20 cellular contexts compared by ENCODE assay signal in the genomic region with DNA sequence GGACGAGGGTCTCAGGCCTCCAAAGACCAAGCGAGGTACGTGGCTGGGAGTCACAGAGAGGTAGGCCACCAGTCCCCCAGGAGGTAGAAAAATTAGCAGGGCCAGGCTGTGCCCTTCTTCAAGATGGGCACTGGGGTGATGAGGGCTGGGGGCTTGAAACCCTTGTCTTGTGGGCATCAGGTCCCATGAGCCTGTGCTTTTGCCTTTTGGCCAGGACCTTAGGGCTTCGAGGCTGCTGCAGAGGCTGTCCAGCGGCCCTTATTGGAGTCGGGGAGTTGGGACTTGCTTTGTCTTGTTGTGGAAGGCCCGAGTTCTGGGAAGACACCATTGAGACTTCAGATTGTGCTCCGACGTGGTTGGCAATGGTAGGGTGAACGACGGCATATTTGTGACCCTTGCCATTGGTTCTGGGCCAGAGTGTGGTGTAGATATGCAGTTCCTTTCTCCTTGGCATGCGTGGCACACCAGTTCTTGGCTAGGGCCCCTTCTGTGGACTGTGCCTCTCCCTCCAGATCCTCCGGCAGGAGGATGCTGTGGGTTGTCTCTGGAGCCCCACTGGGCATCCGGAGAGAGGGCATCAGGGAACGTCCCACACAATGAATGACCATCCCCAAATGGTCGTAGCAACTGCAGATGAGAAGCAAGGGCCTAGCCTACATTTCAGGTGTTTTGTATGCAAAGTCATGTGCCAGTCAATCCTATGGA. TPM values are rescaled to one million over a fixed set of nuclear protein-coding genes. Genes with fewer than 3 reads are reported as not detected.
"Had no signal": no experiment of that assay in that cellular context is flagged by ENCODE, and none has a peak within 500 bp of the region (broad histone marks: within the 10 kb centered on the region; RNA-seq: fewer than 3 reads in every experiment).

No MANE protein-coding gene starts in this region.

- H3K4me1 ChIP-seq: gastrocnemius medialis had no signal

- H3K27ac ChIP-seq: gastrocnemius medialis, skin epidermis, suprapubic skin had no signal

- DNase-seq: activated naive CD4-positive, alpha-beta T cell treated with anti-CD3 and anti-CD28 coated beads for 36 hours; central memory CD4-positive, alpha-beta T cell; cortex of kidney; effector CD4-positive, alpha-beta T cell; gastrocnemius medialis; kidney; left ventricle myocardium superior; mesenchymal stem cell; natural killer cell; nucleus accumbens; stimulated activated CD4-positive, alpha-beta T cell treated with anti-CD3 and anti-CD28 coated beads, Interleukin-15, amount 100 ng/mL, for 24 hours; stimulated activated CD4-positive, alpha-beta T cell treated with anti-CD3 and anti-CD28 coated beads, Interleukin-2, amount 100 ng/mL, for 48 hours; stimulated activated naive CD8-positive, alpha-beta T cell treated with anti-CD3 and anti-CD28 coated beads, Interleukin-15, amount 100 ng/mL, for 72 hours; trophoblast cell had no signal

- H3K27me3 ChIP-seq: gastrocnemius medialis, suprapubic skin had no signal

- H3K9me3 ChIP-seq: gastrocnemius medialis, suprapubic skin had no signal

- H3K4me3 ChIP-seq: gastrocnemius medialis, skin epidermis, suprapubic skin had no signal

- H3K9me3 Mint-ChIP-seq: activated naive CD4-positive, alpha-beta T cell treated with anti-CD3 and anti-CD28 coated beads for 36 hours; natural killer cell; stimulated activated naive CD8-positive, alpha-beta T cell treated with anti-CD3 and anti-CD28 coated beads, Interleukin-15, amount 100 ng/mL, for 72 hours; T-helper 1 cell treated with Interleukin-12 subunit alpha and Interleukin-12 subunit beta and Interleukin-4 antibody, amounts not matched to agents 30 μg/mL and 1 μg/mL, for 36 hours had no signal

- H3K36me3 ChIP-seq: gastrocnemius medialis, suprapubic skin had no signal

- H3K27me3 Mint-ChIP-seq: brain; stimulated activated naive CD8-positive, alpha-beta T cell treated with anti-CD3 and anti-CD28 coated beads, Interleukin-15, amount 100 ng/mL, for 72 hours had no signal

- H3K27ac Mint-ChIP-seq: activated naive CD4-positive, alpha-beta T cell treated with anti-CD3 and anti-CD28 coated beads for 36 hours; progenitor cell of endocrine pancreas; T-helper 1 cell treated with Interleukin-12 subunit alpha and Interleukin-12 subunit beta and Interleukin-4 antibody, amounts not matched to agents 30 μg/mL and 1 μg/mL, for 36 hours had no signal

- H3K4me3 Mint-ChIP-seq: activated naive CD4-positive, alpha-beta T cell treated with anti-CD3 and anti-CD28 coated beads for 36 hours; brain; natural killer cell; stimulated activated naive CD8-positive, alpha-beta T cell treated with anti-CD3 and anti-CD28 coated beads, Interleukin-15, amount 100 ng/mL, for 72 hours; T-helper 1 cell treated with Interleukin-12 subunit alpha and Interleukin-12 subunit beta and Interleukin-4 antibody, amounts not matched to agents 30 μg/mL and 1 μg/mL, for 36 hours had no signal

- H3K36me3 Mint-ChIP-seq: natural killer cell had no signal

- ATAC-seq: activated CD4-positive, CD25-positive, alpha-beta regulatory T cell treated with anti-CD3 and anti-CD28 coated beads, Interleukin-2, amount 50 U/mL, for 24 hours; gastrocnemius medialis; left ventricle myocardium superior; natural killer cell; stimulated activated naive CD8-positive, alpha-beta T cell treated with anti-CD3 and anti-CD28 coated beads, Interleukin-15, amount 100 ng/mL, for 72 hours had no signal

RNA-seq across cellular contexts. Expression of a gene that starts 0.9 kb away (rescaled TPM):
- total RNA-seq: gastrocnemius medialis, left ventricle myocardium superior had no signal
